19 cellular contexts compared by ENCODE assay signal in the genomic region with DNA sequence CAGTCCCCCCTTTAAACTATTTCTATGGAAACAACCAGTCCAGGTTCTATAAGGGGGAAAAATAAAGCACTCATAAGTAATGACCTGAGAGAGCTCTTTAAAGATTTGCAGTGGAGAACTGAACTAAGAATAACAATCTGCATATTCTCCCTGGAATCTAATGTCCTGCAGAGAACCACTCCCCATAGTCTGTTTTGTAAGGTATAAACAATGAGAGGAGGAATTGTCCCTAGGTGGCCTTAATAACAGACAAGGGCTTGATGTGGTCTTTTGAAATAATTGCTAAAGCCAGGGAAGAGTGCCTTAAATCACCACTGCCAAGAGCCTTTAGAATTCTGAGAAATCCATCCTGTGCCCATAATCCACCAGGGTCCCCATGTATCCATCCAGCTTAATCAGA.
DNase-seq lines count a peak whose midpoint lies in the region; ATAC-seq and TF ChIP-seq lines count a peak whose summit lies in the region.
"Had no signal": no experiment of that assay in that cellular context is flagged by ENCODE, and none has a peak within 500 bp of the region (broad histone marks: within the 10 kb centered on the region; RNA-seq: fewer than 3 reads in every experiment).

No MANE protein-coding gene starts in this region.

- H2BK5ac ChIP-seq in mesendoderm (ENCODE audit: low read length), result no peak overlapping the region

- peaks cover 7% of the 10 kb centered on the region for H3K27me3 Mint-ChIP-seq in HFFc6 (ENCODE audit: insufficient read depth)
- H3K27me3 Mint-ChIP-seq: B cell; CD4-positive, CD25-positive, alpha-beta regulatory T cell; CD8-positive, alpha-beta memory T cell had no signal

- no peak overlapping the region for H2BK120ac ChIP-seq in mesendoderm (ENCODE audit: low read depth, low read length)

- H3K4ac ChIP-seq in mesendoderm (ENCODE audit: low read depth, low read length), result no peak overlapping the region

- DNase-seq in HFFc6 (no peak), astrocyte of the spinal cord (ENCODE audit: low read depth, low spot score) (peak; percentile 67), mesendoderm (peak; percentile 21), smooth muscle cell (lab: John Stamatoyannopoulos, UW; ENCODE audit: unreplicated experiment) (no peak), mucosa of gallbladder (ENCODE audit: low spot score) (no peak), iPS-NIHi7 (ENCODE audit: extremely low spot score) (no peak)
- DNase-seq: CD4-positive, CD25-positive, alpha-beta regulatory T cell; CD8-positive, alpha-beta memory T cell; COR-L47; DMS 273 treated with DMSO at 0.1 percent for 48 hours; DMS53; DND-41; EL; IMR-90 had no signal

- no peak overlapping the region for H3K56ac ChIP-seq in mesendoderm (ENCODE audit: low read length)

- H3K4me1 ChIP-seq in mesendoderm (ENCODE audit: control insufficient read depth, low read depth, low read length) (no peaks in the 10 kb centered on the region), smooth muscle cell (ENCODE audit: low read depth) (peaks cover 16% of the 10 kb centered on the region)
- H3K4me1 ChIP-seq: BLaER1 treated with 17β-estradiol and CSF1 and Interleukin-3, amounts not matched to agents 10 nM and 100 nM had no signal

- no peak for ATAC-seq in GM21390 (IDR thresholded peaks at IDR 0.05; ENCODE audit: unreplicated experiment)
- ATAC-seq: GM12878, HCT116 had no signal

- H3K27ac ChIP-seq in mesendoderm (ENCODE audit: low read depth, low read length), result no peak overlapping the region
- peak overlapping the region; percentile 62 for H3K27ac ChIP-seq in smooth muscle cell (ENCODE audit: low read depth)
- H3K27ac ChIP-seq: BLaER1 treated with 17β-estradiol and CSF1 and Interleukin-3, amounts not matched to agents 10 nM and 100 nM had no signal

- H3K27ac Mint-ChIP-seq in HFFc6, result peak overlapping the region; percentile 18; the same call in 1 of the 2 replicates
- H3K27ac Mint-ChIP-seq: B cell; CD4-positive, CD25-positive, alpha-beta regulatory T cell; CD8-positive, alpha-beta memory T cell had no signal

- no peak overlapping the region for H2AFZ ChIP-seq in smooth muscle cell (ENCODE audit: low read depth)

- peaks cover 72% of the 10 kb centered on the region for H3F3A ChIP-seq in smooth muscle cell (ENCODE audit: low read depth)

- H3K36me3 ChIP-seq in mesendoderm (ENCODE audit: control insufficient read depth, insufficient read depth, low read length) (no peaks in the 10 kb centered on the region), smooth muscle cell (ENCODE audit: low read depth) (peaks cover 7% of the 10 kb centered on the region)
- H3K36me3 ChIP-seq: BLaER1 treated with 17β-estradiol and CSF1 and Interleukin-3, amounts not matched to agents 10 nM and 100 nM had no signal

- H3K23ac ChIP-seq in mesendoderm (ENCODE audit: low read length), result no peak overlapping the region

- H3K4me2 ChIP-seq in mesendoderm (ENCODE audit: low read length), result no peak overlapping the region
- H3K4me2 ChIP-seq in smooth muscle cell, result no peak overlapping the region
- H3K4me2 ChIP-seq: BLaER1 treated with 17β-estradiol and CSF1 and Interleukin-3, amounts not matched to agents 10 nM and 100 nM had no signal

- H3K79me2 ChIP-seq in mesendoderm (ENCODE audit: control insufficient read depth, insufficient read depth, low read length) (no peaks in the 10 kb centered on the region), smooth muscle cell (ENCODE audit: low read depth) (peaks cover 100% of the 10 kb centered on the region)

- H3K4me3 ChIP-seq in astrocyte of the spinal cord (ENCODE audit: low read depth, low read length) (no peak overlapping the region), mesendoderm (ENCODE audit: low read length) (no peak overlapping the region), smooth muscle cell (no peak overlapping the region)
- H3K4me3 ChIP-seq: BLaER1 treated with 17β-estradiol and CSF1 and Interleukin-3, amounts not matched to agents 10 nM and 100 nM; GM12878 had no signal

- no peak overlapping the region for H4K5ac ChIP-seq in mesendoderm (ENCODE audit: low read length)

- H3K9me3 Mint-ChIP-seq in HFFc6, result no peaks in the 10 kb centered on the region

- H3K4me3 Mint-ChIP-seq in HFFc6, result no peak overlapping the region
- H3K4me3 Mint-ChIP-seq: B cell; CD4-positive, CD25-positive, alpha-beta regulatory T cell; CD8-positive, alpha-beta memory T cell had no signal

- no peaks in the 10 kb centered on the region for H3K9me3 ChIP-seq in smooth muscle cell (replicated peaks; ENCODE audit: low read depth)

- peaks cover 40% of the 10 kb centered on the region for H3K36me3 Mint-ChIP-seq in HFFc6 (ENCODE audit: low read depth)
- H3K36me3 Mint-ChIP-seq: CD4-positive, CD25-positive, alpha-beta regulatory T cell; CD8-positive, alpha-beta memory T cell had no signal

- H2BK15ac ChIP-seq in mesendoderm (replicated peaks; ENCODE audit: low read depth), result no peak overlapping the region

- H3K9ac ChIP-seq in mesendoderm (ENCODE audit: low read length), result no peak overlapping the region
- H3K9ac ChIP-seq in smooth muscle cell (ENCODE audit: low read depth), result no peak overlapping the region
- H3K9ac ChIP-seq: BLaER1 treated with 17β-estradiol and CSF1 and Interleukin-3, amounts not matched to agents 10 nM and 100 nM had no signal

- H3K4me1 Mint-ChIP-seq in HFFc6 (ENCODE audit: low read depth), result peaks cover 60% of the 10 kb centered on the region
- H3K4me1 Mint-ChIP-seq: B cell; CD4-positive, CD25-positive, alpha-beta regulatory T cell; CD8-positive, alpha-beta memory T cell had no signal

- peaks cover 100% of the 10 kb centered on the region for H4K20me1 ChIP-seq in smooth muscle cell (ENCODE audit: low read depth)
- H4K20me1 ChIP-seq: BLaER1 treated with 17β-estradiol and CSF1 and Interleukin-3, amounts not matched to agents 10 nM and 100 nM had no signal

- no peak overlapping the region for H2AK5ac ChIP-seq in mesendoderm (ENCODE audit: low read length)

- no peak overlapping the region for H3K18ac ChIP-seq in mesendoderm (ENCODE audit: low read length)

- H4K8ac ChIP-seq in mesendoderm (ENCODE audit: low read depth, low read length), result no peak overlapping the region

- no peaks in the 10 kb centered on the region for H3K27me3 ChIP-seq in mesendoderm (ENCODE audit: insufficient read depth, low read length, poor library complexity)
- no peaks in the 10 kb centered on the region for H3K27me3 ChIP-seq in smooth muscle cell (ENCODE audit: low read depth)
- H3K27me3 ChIP-seq: BLaER1 treated with 17β-estradiol and CSF1 and Interleukin-3, amounts not matched to agents 10 nM and 100 nM had no signal

- in situ Hi-C loops in astrocyte of the spinal cord (cut with HindIII; ENCODE audit: low sequenced_read_pairs), result no loop called here

- no peak for TF ChIP-seq CTCF in HFFc6 (IDR thresholded peaks at IDR 0.05)
- TF ChIP-seq CTCF in astrocyte of the spinal cord (IDR thresholded peaks at IDR 0.05; ENCODE audit: low read depth, low read length), result no peak
- no peak for TF ChIP-seq CTCF in smooth muscle cell (IDR thresholded peaks at IDR 0.05; ENCODE audit: borderline replicate concordance, insufficient read depth, poor library complexity, severe bottlenecking)

- no peaks in the 10 kb centered on the region for H3K79me1 ChIP-seq in mesendoderm (ENCODE audit: low read length)

Comparison
In these comparisons a context has a peak if more than half of its experiments do, and no peak if none do; other contexts are left out.
1. DNase-seq: peak in astrocyte of the spinal cord (single experiment) and mesendoderm (single experiment); none in HFFc6 (single experiment), smooth muscle cell (single experiment), mucosa of gallbladder (single experiment) and iPS-NIHi7 (single experiment).